8 cellular contexts compared by ENCODE assay signal in the genomic region with DNA sequence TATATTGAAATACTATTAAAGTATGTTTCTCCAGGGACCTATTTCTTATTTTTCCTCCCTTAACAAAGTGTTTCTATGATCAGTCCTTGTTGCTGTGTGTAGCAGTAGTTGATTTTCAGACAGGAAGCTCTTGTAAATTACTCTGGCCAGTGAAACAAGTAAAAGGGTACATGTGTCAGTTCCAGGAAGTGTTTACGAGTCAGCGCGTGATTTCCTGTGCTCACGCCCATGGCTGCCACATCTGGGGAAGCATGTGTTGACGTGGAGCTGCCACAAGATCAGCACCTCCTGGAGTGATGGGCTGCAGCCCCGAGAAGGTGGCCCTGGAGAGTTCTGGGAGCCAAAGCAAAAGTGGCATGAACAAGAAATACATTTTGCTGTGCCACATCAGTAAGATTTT. TPM values are rescaled to one million over a fixed set of nuclear protein-coding genes. Genes with fewer than 3 reads are reported as not detected.
A peak's percentile ranks its signal among the peaks of the same experiment; 100 is the strongest.
DNase-seq lines count a peak whose midpoint lies in the region; ATAC-seq and TF ChIP-seq lines count a peak whose summit lies in the region.

No MANE protein-coding gene starts in this region.

- peak; percentile 80 for ATAC-seq in GM21529 (IDR thresholded peaks at IDR 0.05; ENCODE audit: unreplicated experiment)
- peak; percentile 95 to 99 for ATAC-seq in natural killer cell treated with Interleukin-12 subunit alpha and Interleukin-12 subunit beta and Interleukin-15 and Interleukin-18, amount 100 ng/mL, for 72 hours
- ATAC-seq in GM18517 (IDR thresholded peaks at IDR 0.05; ENCODE audit: unreplicated experiment), result no peak

- H3K4me3 ChIP-seq in thyroid gland (replicated peaks in 1 of 3), result no peak overlapping the region

- peaks cover 43% of the 10 kb centered on the region for H3K4me1 Mint-ChIP-seq in T-helper 2 cell treated with Interferon-gamma antibody and Interleukin-4, amounts not matched to agents 5 μg/mL and 100 μg/mL, for 36 hours (ENCODE audit: low read depth)
- peaks cover 28 to 36% of the 10 kb centered on the region in 2 donors for H3K4me1 Mint-ChIP-seq in natural killer cell treated with Interleukin-12 subunit alpha and Interleukin-12 subunit beta and Interleukin-15 and Interleukin-18, amount 100 ng/mL, for 72 hours (ENCODE audit: low read depth in 2 of 2)

- no peaks in the 10 kb centered on the region for H3K27me3 ChIP-seq in thyroid gland

- peak overlapping the region in 1 of 3 donors; percentile 9 for H3K27ac ChIP-seq in thyroid gland

- no peaks in the 10 kb centered on the region for H3K4me1 ChIP-seq in thyroid gland

- no peaks in the 10 kb centered on the region for H3K36me3 ChIP-seq in thyroid gland

- intact Hi-C loops in thyroid gland (cut with DNase I), result no loop called here

- peak overlapping the region; percentile 97 for H3K27ac Mint-ChIP-seq in T-helper 2 cell treated with Interferon-gamma antibody and Interleukin-4, amounts not matched to agents 5 μg/mL and 100 μg/mL, for 36 hours
- H3K27ac Mint-ChIP-seq in natural killer cell treated with Interleukin-12 subunit alpha and Interleukin-12 subunit beta and Interleukin-15 and Interleukin-18, amount 100 ng/mL, for 72 hours, result peak overlapping the region; percentile 92 to 94

- H3K4me3 Mint-ChIP-seq in T-helper 2 cell treated with Interferon-gamma antibody and Interleukin-4, amounts not matched to agents 5 μg/mL and 100 μg/mL, for 36 hours, result peak overlapping the region; percentile 73
- peak overlapping the region; percentile 84 for H3K4me3 Mint-ChIP-seq in natural killer cell treated with Interleukin-12 subunit alpha and Interleukin-12 subunit beta and Interleukin-15 and Interleukin-18, amount 100 ng/mL, for 72 hours

- no peak for TF ChIP-seq CTCF in thyroid gland (IDR thresholded peaks at IDR 0.05)

- H3K9me3 Mint-ChIP-seq in T-helper 2 cell treated with Interferon-gamma antibody and Interleukin-4, amounts not matched to agents 5 μg/mL and 100 μg/mL, for 36 hours, result peaks cover 20% of the 10 kb centered on the region
- no peaks in the 10 kb centered on the region for H3K9me3 Mint-ChIP-seq in natural killer cell treated with Interleukin-12 subunit alpha and Interleukin-12 subunit beta and Interleukin-15 and Interleukin-18, amount 100 ng/mL, for 72 hours

- WGBS in thyroid gland, 2 donors, result 64 to 65% methylated on average over 6 of the region's 6 CpGs

- DNase-seq in T-helper 2 cell treated with Interferon-gamma antibody and Interleukin-4, amounts not matched to agents 5 μg/mL and 100 μg/mL, for 36 hours (ENCODE audit: low spot score), result peak; percentile 78
- DNase-seq in activated naive CD8-positive, alpha-beta T cell treated with anti-CD3 and anti-CD28 coated beads, Interleukin-2, amount 50 U/mL, for 16 hours (ENCODE audit: low read depth, low spot score), result peak; percentile 22
- DNase-seq in natural killer cell treated with Interleukin-12 subunit alpha and Interleukin-12 subunit beta and Interleukin-15 and Interleukin-18, amount 100 ng/mL, for 72 hours (ENCODE audit: low spot score), result peak; percentile 87
- DNase-seq in thyroid gland (peak; percentile 31 to 35), NCI-H2081 (lab: John Stamatoyannopoulos, UW) (no peak), DMS153 treated with DMSO at 0.1 percent for 48 hours (lab: John Stamatoyannopoulos, UW; ENCODE audit: unreplicated experiment) (no peak)

- TF ChIP-seq POLR2A in thyroid gland (IDR thresholded peaks at IDR 0.05), result no peak

- H3K27me3 Mint-ChIP-seq in T-helper 2 cell treated with Interferon-gamma antibody and Interleukin-4, amounts not matched to agents 5 μg/mL and 100 μg/mL, for 36 hours (ENCODE audit: low read depth), result no peaks in the 10 kb centered on the region
- H3K27me3 Mint-ChIP-seq in natural killer cell treated with Interleukin-12 subunit alpha and Interleukin-12 subunit beta and Interleukin-15 and Interleukin-18, amount 100 ng/mL, for 72 hours, result no peaks in the 10 kb centered on the region

- H3K36me3 Mint-ChIP-seq in T-helper 2 cell treated with Interferon-gamma antibody and Interleukin-4, amounts not matched to agents 5 μg/mL and 100 μg/mL, for 36 hours (ENCODE audit: low read depth), result peaks cover 28% of the 10 kb centered on the region
- peaks cover 6% of the 10 kb centered on the region for H3K36me3 Mint-ChIP-seq in natural killer cell treated with Interleukin-12 subunit alpha and Interleukin-12 subunit beta and Interleukin-15 and Interleukin-18, amount 100 ng/mL, for 72 hours

- H3K9me3 ChIP-seq in thyroid gland, result no peaks in the 10 kb centered on the region

RNA-seq across cellular contexts. Expression of gene GGTLC1, which starts 38.6 kb away (rescaled TPM):
- total RNA-seq in natural killer cell treated with Interleukin-12 subunit alpha and Interleukin-12 subunit beta and Interleukin-15 and Interleukin-18, amount 100 ng/mL, for 72 hours, result not detected
- total RNA-seq in thyroid gland, result 1 to 10 TPM in 3 of 4 donors, not detected in 1; 2.0 to 5.9 (median 4.8) TPM

Comparison
In these comparisons a context has a peak if more than half of its experiments do, and no peak if none do; other contexts are left out.
1. DNase-seq: peak in T-helper 2 cell treated with Interferon-gamma antibody and Interleukin-4, amounts not matched to agents 5 μg/mL and 100 μg/mL, for 36 hours (single experiment), activated naive CD8-positive, alpha-beta T cell treated with anti-CD3 and anti-CD28 coated beads, Interleukin-2, amount 50 U/mL, for 16 hours (single experiment), natural killer cell treated with Interleukin-12 subunit alpha and Interleukin-12 subunit beta and Interleukin-15 and Interleukin-18, amount 100 ng/mL, for 72 hours (single experiment) and thyroid gland (2 of 2); none in NCI-H2081 (0 of 2) and DMS153 treated with DMSO at 0.1 percent for 48 hours (single experiment).